8 cellular contexts compared by ENCODE assay signal in the genomic region with DNA sequence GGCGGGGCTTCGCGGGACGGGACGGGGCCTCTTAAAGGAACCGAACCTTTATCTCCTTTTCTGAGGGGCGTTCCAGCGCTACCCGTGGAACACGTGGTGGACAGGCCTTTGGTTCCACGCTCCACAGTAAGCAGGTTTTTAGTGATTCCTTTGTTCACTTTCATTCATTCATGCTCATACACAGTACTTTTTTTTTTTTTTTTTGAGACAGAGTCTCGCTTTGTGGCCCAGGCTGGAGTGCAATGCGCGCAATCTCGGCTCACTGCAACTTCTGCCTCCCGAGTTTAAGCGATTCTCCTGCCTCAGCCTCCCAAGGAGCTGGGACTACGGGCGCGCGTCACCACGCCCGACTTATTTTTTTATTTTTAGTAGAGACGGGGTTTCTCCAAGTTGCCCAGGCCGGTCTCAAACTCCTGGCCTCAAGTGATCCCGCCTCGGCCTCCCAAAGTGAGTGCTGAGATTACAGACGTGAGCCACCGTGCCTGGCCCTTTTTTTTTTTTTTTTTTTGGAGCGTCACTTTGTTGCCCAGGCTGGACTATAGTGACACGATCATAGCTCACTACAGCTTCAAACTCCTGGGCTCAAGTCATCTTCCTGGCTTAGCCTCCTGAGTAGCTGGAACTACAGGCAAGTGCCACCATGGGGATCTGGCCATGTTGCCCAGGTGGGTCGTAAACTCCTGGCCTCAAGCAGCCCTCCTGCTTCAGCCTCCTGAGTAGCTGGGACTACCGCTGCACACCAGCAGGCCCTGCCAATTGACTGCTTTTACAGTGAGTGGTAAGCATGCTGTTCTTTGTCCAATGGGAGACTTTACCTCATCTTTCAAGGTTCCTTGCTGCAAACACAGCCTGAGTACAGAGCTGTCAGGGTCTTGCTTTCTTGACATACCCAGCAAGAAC. TPM values are rescaled to one million over a fixed set of nuclear protein-coding genes. Genes with fewer than 3 reads are reported as not detected.
DNase-seq lines count a peak whose midpoint lies in the region; ATAC-seq, FAIRE-seq and TF ChIP-seq lines count a peak whose summit lies in the region.

No MANE protein-coding gene starts in this region.

- H3K36me3 Mint-ChIP-seq in Calu3 (ENCODE audit: insufficient read depth, unreplicated experiment): peaks cover 47% of the 10 kb centered on the region

- H3K27me3 ChIP-seq in OCI-LY3 (ENCODE audit: low read depth, low read length) (no peaks in the 10 kb centered on the region), endothelial cell of umbilical vein (ENCODE audit: control insufficient read depth in 2 of 2, insufficient read depth in 2 of 2, low read length in 2 of 2) (no peaks in the 10 kb centered on the region), neutrophil (no peaks in the 10 kb centered on the region)

- peak overlapping the region; percentile 62 for H3K27ac Mint-ChIP-seq in Calu3 (ENCODE audit: unreplicated experiment)

- H2AFZ ChIP-seq in OCI-LY3 (ENCODE audit: low read depth, low read length) (peak overlapping the region; percentile 48), endothelial cell of umbilical vein (ENCODE audit: low read depth, low read length) (peak overlapping the region; percentile 90)

- peaks cover 46% of the 10 kb centered on the region for H3K79me2 ChIP-seq in OCI-LY3 (ENCODE audit: low read length)
- peaks cover 5% of the 10 kb centered on the region for H3K79me2 ChIP-seq in endothelial cell of umbilical vein (ENCODE audit: control insufficient read depth, insufficient read depth, low read length)

- no peak for DNase-seq in Calu3
- DNase-seq in endothelial cell of umbilical vein (ENCODE audit: low read depth, low spot score): no peak
- DNase-seq in stimulated activated CD4-positive, alpha-beta T cell treated with anti-CD3 and anti-CD28 coated beads, Interleukin-1b, Interleukin-23, amount 100 ng/mL, for 48 hours: no peak
- DNase-seq in posterior vena cava (ENCODE audit: low spot score): no peak

- H3K9ac ChIP-seq in OCI-LY3 (ENCODE audit: low read length) (peak overlapping the region; percentile 85), endothelial cell of umbilical vein (replicated peaks; ENCODE audit: extremely low read depth, insufficient read depth, low read length) (peak overlapping the region; percentile 57)

- H3K27me3 Mint-ChIP-seq in Calu3 (ENCODE audit: unreplicated experiment): no peaks in the 10 kb centered on the region

- no peaks in the 10 kb centered on the region for H3K9me3 Mint-ChIP-seq in Calu3 (ENCODE audit: low read depth, unreplicated experiment)

- H3K4me3 Mint-ChIP-seq in Calu3 (ENCODE audit: low read depth, unreplicated experiment): peak overlapping the region; percentile 79

- intact Hi-C loops in Calu3 (cut with micrococcal nuclease; ENCODE audit: unreplicated experiment): loop anchor here (2.0 to 5.0 kb wide), 2 partner anchors 115 to 125 kb away; a partner anchor contains a TSS
- intact Hi-C loops in endothelial cell of umbilical vein (cut with micrococcal nuclease): loop anchor here (2.0 kb wide), 1 partner anchor 115 kb away; a partner anchor contains a TSS
- intact Hi-C loops in posterior vena cava (cut with DNase I): no loop called here

- peak overlapping the region; percentile 99 for H3K4me2 ChIP-seq in OCI-LY3 (ENCODE audit: low read length)
- peak overlapping the region; percentile 38 for H3K4me2 ChIP-seq in endothelial cell of umbilical vein (ENCODE audit: insufficient read depth, low read length)

- no peaks in the 10 kb centered on the region for H4K20me1 ChIP-seq in OCI-LY3 (ENCODE audit: insufficient read depth, low read length)
- no peaks in the 10 kb centered on the region for H4K20me1 ChIP-seq in endothelial cell of umbilical vein (replicated peaks; ENCODE audit: control insufficient read depth, extremely low read depth, insufficient read depth, low read length)

- no peaks in the 10 kb centered on the region for H3K9me1 ChIP-seq in endothelial cell of umbilical vein (replicated peaks; ENCODE audit: control insufficient read depth, extremely low read depth, insufficient read depth, low read length)

- H3K4me1 Mint-ChIP-seq in Calu3 (ENCODE audit: low read depth, unreplicated experiment): peaks cover 50% of the 10 kb centered on the region

- ATAC-seq in GM21526 (IDR thresholded peaks at IDR 0.05; ENCODE audit: low FRiP score, unreplicated experiment) (no peak), HG02678 (IDR thresholded peaks at IDR 0.05; ENCODE audit: unreplicated experiment) (no peak)

- TF ChIP-seq CTCF in Calu3 (IDR thresholded peaks at IDR 0.05; ENCODE audit: unreplicated experiment) (no peak), OCI-LY3 (IDR thresholded peaks at IDR 0.05; ENCODE audit: low read depth, low read length) (no peak), endothelial cell of umbilical vein (IDR thresholded peaks at IDR 0.05; ENCODE audit: extremely low read depth in 1 of 2, insufficient read depth in 1 of 2, low read depth in 1 of 2, low read length in 2 of 2) (no peak), neutrophil (IDR thresholded peaks at IDR 0.05) (no peak)

- TF ChIP-seq POLR2A in endothelial cell of umbilical vein (IDR thresholded peaks at IDR 0.05; ENCODE audit: low read depth, low read length): no peak

- no peak for FAIRE-seq in endothelial cell of umbilical vein (lab: Jason Lieb, UNC)

- H3K4me1 ChIP-seq in OCI-LY3 (ENCODE audit: low read length) (peaks cover 57% of the 10 kb centered on the region), endothelial cell of umbilical vein (ENCODE audit: control insufficient read depth, extremely low read depth, insufficient read depth, low read length) (peaks cover 33% of the 10 kb centered on the region), neutrophil (ENCODE audit: control insufficient read depth in 1 of 2, insufficient read depth in 1 of 2, low read depth in 1 of 2, low read length in 1 of 2) (peaks cover 18% of the 10 kb centered on the region in 2 experiments)

- BruUV-seq in Calu3 (replicated peaks; lab: Mats Ljungman, UMichigan) (TSS peak; percentile 74), endothelial cell of umbilical vein (replicated peaks; lab: Mats Ljungman, UMichigan) (TSS peak; percentile 59)

- H3K27ac ChIP-seq in OCI-LY3 (ENCODE audit: low read length) (peak overlapping the region; percentile 77), endothelial cell of umbilical vein (ENCODE audit: insufficient read depth, low read depth, low read length) (peak overlapping the region; percentile 44), neutrophil (no peak overlapping the region)

- CTCF ChIA-PET in Calu3 (lab: Charles Lee): interaction anchor here (0.6 to 1.1 kb wide), 10 partner anchors 11 to 326 kb away, joined by 3 to 8 read pairs (median 4); a partner anchor contains a TSS
- CTCF ChIA-PET in endothelial cell of umbilical vein (lab: Charles Lee): interaction anchor here (0.7 to 2.4 kb wide), 14 partner anchors 9 to 498 kb away, joined by 3 to 22 read pairs (median 5); a partner anchor contains a TSS

- POLR2A ChIA-PET in endothelial cell of umbilical vein (lab: Charles Lee): interaction anchor here (0.6 kb wide), 1 partner anchor 143 kb away, joined by 3 read pairs; a partner anchor contains a TSS

- dilution Hi-C loops in endothelial cell of umbilical vein (cut with MboI; ENCODE audit: extremely low pct_ligation_motif_present, low sequenced_read_pairs): no loop called here

- no peaks in the 10 kb centered on the region for H3K9me3 ChIP-seq in OCI-LY3 (ENCODE audit: insufficient read depth, low read length)
- H3K9me3 ChIP-seq in endothelial cell of umbilical vein (replicated peaks; ENCODE audit: control insufficient read depth, insufficient read depth, low read length): no peaks in the 10 kb centered on the region
- H3K9me3 ChIP-seq in neutrophil: no peaks in the 10 kb centered on the region

- peaks cover 28% of the 10 kb centered on the region for H3K36me3 ChIP-seq in OCI-LY3 (replicated peaks; ENCODE audit: low read depth, low read length)
- no peaks in the 10 kb centered on the region for H3K36me3 ChIP-seq in endothelial cell of umbilical vein (ENCODE audit: control insufficient read depth in 2 of 2, extremely low read depth in 1 of 2, insufficient read depth in 2 of 2, low read length in 2 of 2)
- no peaks in the 10 kb centered on the region for H3K36me3 ChIP-seq in neutrophil

- H3K4me3 ChIP-seq in OCI-LY3 (ENCODE audit: low read length) (peak overlapping the region; percentile 82), endothelial cell of umbilical vein (replicated peaks in 1 of 3; ENCODE audit: insufficient read depth in 1 of 3, low read depth in 1 of 3, low read length in 3 of 3) (peak overlapping the region; percentile 39 to 85 (median 57)), neutrophil (ENCODE audit: low read depth in 1 of 2, low read length in 1 of 2) (peak overlapping the region; percentile 73 to 79)

RNA-seq across cellular contexts. Expression of a gene that starts 0.5 kb away (rescaled TPM):
- total RNA-seq in Calu3 (2022): 46.7 and 69.3 TPM in 2 replicates
- 30.4 and 34.5 TPM in 2 replicates for total RNA-seq in endothelial cell of umbilical vein
- 37.4 and 51.0 TPM in 2 replicates for polyA plus RNA-seq in endothelial cell of umbilical vein
- polyA plus RNA-seq in endothelial cell of umbilical vein (2011; cell fraction: cytosol; rRNA removed): 38.9 and 40.2 TPM in 2 replicates
- 38.4 and 38.5 TPM in 2 replicates for polyA plus RNA-seq in endothelial cell of umbilical vein (2011; cell fraction: nucleus; rRNA removed)
- 9.5 and 17.5 TPM in 2 replicates for polyA plus RNA-seq in endothelial cell of umbilical vein (2012)
- 24.9 and 25.2 TPM in 2 replicates for polyA minus RNA-seq in endothelial cell of umbilical vein
- 45.4 TPM for polyA minus RNA-seq in endothelial cell of umbilical vein (2011; cell fraction: cytosol; rRNA and poly(A)+ RNA removed)
- 16.9 and 20.1 TPM in 2 replicates for polyA minus RNA-seq in endothelial cell of umbilical vein (2011; cell fraction: nucleus; rRNA and poly(A)+ RNA removed)
- total RNA-seq in posterior vena cava: not detected

RNA-seq across cellular contexts. Expression of a gene that starts 20.8 kb away (rescaled TPM):
- total RNA-seq in Calu3 (2022): 1.4 and 1.5 TPM in 2 replicates
- total RNA-seq in endothelial cell of umbilical vein: 0.51 and 0.81 TPM in 2 replicates
- 0.19 and 0.27 TPM in 2 replicates for polyA plus RNA-seq in endothelial cell of umbilical vein
- polyA plus RNA-seq in endothelial cell of umbilical vein (2011; cell fraction: cytosol; rRNA removed): 0.08 and 0.11 TPM in 2 replicates
- polyA plus RNA-seq in endothelial cell of umbilical vein (2011; cell fraction: nucleus; rRNA removed): 1.2 and 1.3 TPM in 2 replicates
- polyA plus RNA-seq in endothelial cell of umbilical vein (2012): 0.08 TPM in 1 of 2 replicates, not detected in the other
- 0.17 and 0.34 TPM in 2 replicates for polyA minus RNA-seq in endothelial cell of umbilical vein
- not detected for polyA minus RNA-seq in endothelial cell of umbilical vein (2011; cell fraction: cytosol; rRNA and poly(A)+ RNA removed)
- 0.29 and 0.38 TPM in 2 replicates for polyA minus RNA-seq in endothelial cell of umbilical vein (2011; cell fraction: nucleus; rRNA and poly(A)+ RNA removed)
- total RNA-seq in posterior vena cava: under 1 TPM; 0.28 to 0.33 TPM

RNA-seq across cellular contexts. Expression of a gene that starts 21.8 kb away (rescaled TPM):
- total RNA-seq in Calu3 (2022) (3.2 and 3.4 TPM in 2 replicates), endothelial cell of umbilical vein (0.18 TPM in 1 of 2 replicates, not detected in the other), posterior vena cava (under 1 TPM; 0.14 to 0.23 TPM)
- polyA plus RNA-seq in endothelial cell of umbilical vein: 0.05 and 0.08 TPM in 2 replicates
- polyA plus RNA-seq in endothelial cell of umbilical vein (2011; cell fraction: cytosol; rRNA removed): 0.05 and 0.11 TPM in 2 replicates
- polyA plus RNA-seq in endothelial cell of umbilical vein (2011; cell fraction: nucleus; rRNA removed): 0.05 and 0.11 TPM in 2 replicates
- 0.19 and 0.57 TPM in 2 replicates for polyA plus RNA-seq in endothelial cell of umbilical vein (2012)
- polyA minus RNA-seq in endothelial cell of umbilical vein: 0.19 TPM in 1 of 2 replicates, not detected in the other
- 0.41 TPM for polyA minus RNA-seq in endothelial cell of umbilical vein (2011; cell fraction: cytosol; rRNA and poly(A)+ RNA removed)
- polyA minus RNA-seq in endothelial cell of umbilical vein (2011; cell fraction: nucleus; rRNA and poly(A)+ RNA removed): 0.10 TPM in 1 of 2 replicates, not detected in the other

RNA-seq across cellular contexts. Expression of a gene that starts 32.6 kb away (rescaled TPM):
- total RNA-seq in Calu3 (2022): not detected in 2 replicates
- not detected in 2 replicates for total RNA-seq in endothelial cell of umbilical vein
- not detected in 2 replicates for polyA plus RNA-seq in endothelial cell of umbilical vein
- not detected in 2 replicates for polyA plus RNA-seq in endothelial cell of umbilical vein (2011; cell fraction: cytosol; rRNA removed)
- not detected in 2 replicates for polyA plus RNA-seq in endothelial cell of umbilical vein (2011; cell fraction: nucleus; rRNA removed)
- not detected in 2 replicates for polyA plus RNA-seq in endothelial cell of umbilical vein (2012)
- polyA minus RNA-seq in endothelial cell of umbilical vein: not detected in 2 replicates
- not detected for polyA minus RNA-seq in endothelial cell of umbilical vein (2011; cell fraction: cytosol; rRNA and poly(A)+ RNA removed)
- not detected in 2 replicates for polyA minus RNA-seq in endothelial cell of umbilical vein (2011; cell fraction: nucleus; rRNA and poly(A)+ RNA removed)
- not detected for total RNA-seq in posterior vena cava

Comparison
In these comparisons a context has a peak if more than half of its experiments do, and no peak if none do; other contexts are left out.
1. RNA of a gene that starts 0.5 kb away (total RNA-seq): 46.7 to 69.3 TPM in Calu3 and 30.4 to 34.5 TPM in endothelial cell of umbilical vein; not detected in posterior vena cava; every median in the first group is over 10 times any median in the second.
2. intact Hi-C loops: an anchor here in Calu3 (2.0 to 5.0 kb wide) and endothelial cell of umbilical vein (2.0 kb wide); none called in posterior vena cava.
3. Peak in every context shown above with its lines, with median percentiles within 50 percentile points of each other: H3K4me3 ChIP-seq.